In the genomic region with DNA sequence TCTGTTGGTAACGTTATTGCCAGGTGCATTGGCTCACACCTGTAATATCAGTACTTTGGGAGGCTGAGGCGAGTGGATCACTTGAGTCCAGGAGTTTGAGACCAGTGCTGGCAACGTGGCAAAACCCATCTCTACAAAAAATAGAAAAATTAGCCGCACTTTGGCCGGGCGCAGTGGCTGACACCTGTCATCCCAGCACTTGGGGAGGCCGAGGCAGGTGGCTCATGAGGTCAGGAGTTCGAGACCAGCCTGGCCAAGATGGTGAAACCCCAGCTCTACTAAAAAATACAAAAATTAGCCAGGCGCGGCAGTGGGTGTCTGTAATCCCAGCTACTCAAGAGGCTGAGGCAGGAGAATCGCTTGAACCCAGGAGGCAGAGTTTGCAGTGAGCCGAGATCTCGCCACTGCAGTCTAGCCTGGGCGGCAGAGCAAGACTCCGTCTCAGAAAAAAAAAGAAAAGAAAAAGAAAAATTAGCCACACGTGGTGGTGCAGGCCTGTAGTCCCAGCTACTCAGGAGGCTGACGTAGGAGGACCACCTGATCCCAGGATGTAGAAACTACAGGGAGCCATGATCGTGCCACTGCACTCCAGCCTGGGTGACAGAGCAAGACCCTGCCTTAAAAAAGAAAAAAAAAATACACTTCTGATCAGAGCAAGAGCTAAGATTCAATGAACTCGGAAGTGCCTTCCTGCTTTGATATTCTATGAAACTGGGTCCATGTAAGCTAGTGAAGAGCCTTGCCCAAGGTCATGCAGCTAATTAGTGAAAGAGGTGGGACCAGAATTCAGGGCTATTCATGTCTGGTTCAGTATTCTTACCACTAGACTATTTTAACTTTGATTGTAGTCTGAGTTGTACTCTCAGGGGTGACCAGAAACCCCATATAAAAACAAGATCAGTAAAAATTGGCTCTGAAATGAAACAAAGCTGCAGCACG, we compare ENCODE assay signal across 1 cellular context.
TF ChIP-seq lines count a peak whose summit lies in the region.

No MANE protein-coding gene starts in this region.

TF ChIP-seq in HepG2, 621 proteins besides CTCF, POLR2A, EP300 and RAD21 (continued from another document and continues in another):
- TF ChIP-seq, protein P1, sequence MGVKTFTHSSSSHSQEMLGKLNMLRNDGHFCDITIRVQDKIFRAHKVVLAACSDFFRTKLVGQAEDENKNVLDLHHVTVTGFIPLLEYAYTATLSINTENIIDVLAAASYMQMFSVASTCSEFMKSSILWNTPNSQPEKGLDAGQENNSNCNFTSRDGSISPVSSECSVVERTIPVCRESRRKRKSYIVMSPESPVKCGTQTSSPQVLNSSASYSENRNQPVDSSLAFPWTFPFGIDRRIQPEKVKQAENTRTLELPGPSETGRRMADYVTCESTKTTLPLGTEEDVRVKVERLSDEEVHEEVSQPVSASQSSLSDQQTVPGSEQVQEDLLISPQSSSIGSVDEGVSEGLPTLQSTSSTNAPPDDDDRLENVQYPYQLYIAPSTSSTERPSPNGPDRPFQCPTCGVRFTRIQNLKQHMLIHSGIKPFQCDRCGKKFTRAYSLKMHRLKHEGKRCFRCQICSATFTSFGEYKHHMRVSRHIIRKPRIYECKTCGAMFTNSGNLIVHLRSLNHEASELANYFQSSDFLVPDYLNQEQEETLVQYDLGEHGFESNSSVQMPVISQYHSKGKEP (CRISPR knock-in tag; IDR thresholded peaks at IDR 0.05) = no peak
- TF ChIP-seq SP4 (CRISPR knock-in tag; IDR thresholded peaks at IDR 0.05) (peak; percentile 45; the same call in 1 of the 2 replicates), JUNB (CRISPR knock-in tag; IDR thresholded peaks at IDR 0.05; ENCODE audit: borderline replicate concordance) (no peak), CHCHD3 (CRISPR knock-in tag; IDR thresholded peaks at IDR 0.05) (no peak), SPEN (CRISPR knock-in tag; IDR thresholded peaks at IDR 0.05; ENCODE audit: low read depth) (peak; percentile 20; the same call in 1 of the 2 replicates), KLF13 (CRISPR knock-in tag; IDR thresholded peaks at IDR 0.05) (no peak), POLR2G (IDR thresholded peaks at IDR 0.05; ENCODE audit: low read depth, low read length) (no peak; the same call in 1 of the 2 replicates), ZNF75D (CRISPR knock-in tag; IDR thresholded peaks at IDR 0.05; ENCODE audit: borderline replicate concordance) (no peak), SMAD1 (CRISPR knock-in tag; IDR thresholded peaks at IDR 0.05; ENCODE audit: borderline replicate concordance, low read depth) (0 out of 2 replicates have a peak, but pooled peaks have one; percentile 51), ZFX (CRISPR knock-in tag; IDR thresholded peaks at IDR 0.05; ENCODE audit: low read depth) (0 out of 2 replicates have a peak, but pooled peaks have one; percentile 5), ZNF781 (CRISPR knock-in tag; IDR thresholded peaks at IDR 0.05; ENCODE audit: borderline replicate concordance, not compliant biosample characterization) (no peak), RFX1 (IDR thresholded peaks at IDR 0.05) (no peak), ZNF34 (CRISPR knock-in tag; IDR thresholded peaks at IDR 0.05; ENCODE audit: borderline replicate concordance) (no peak), RAD51 (IDR thresholded peaks at IDR 0.05; ENCODE audit: borderline replicate concordance) (no peak), HOXD1 (CRISPR knock-in tag; IDR thresholded peaks at IDR 0.05) (no peak), ZFP37 (CRISPR knock-in tag; IDR thresholded peaks at IDR 0.05; ENCODE audit: borderline replicate concordance) (no peak), RNF2 (conservative IDR thresholded peaks at IDR 0.05; ENCODE audit: low read depth) (no peak), SMARCE1 (IDR thresholded peaks at IDR 0.05; ENCODE audit: borderline replicate concordance) (no peak), ZEB1 (IDR thresholded peaks at IDR 0.05; ENCODE audit: insufficient replicate concordance, low read depth) (no peak), ZNF547 (CRISPR knock-in tag; IDR thresholded peaks at IDR 0.05) (no peak; the same call in 1 of the 2 replicates), ZNF274 (CRISPR knock-in tag; IDR thresholded peaks at IDR 0.05) (no peak), RFXAP (CRISPR knock-in tag; IDR thresholded peaks at IDR 0.05; ENCODE audit: borderline replicate concordance) (no peak), ELF3 (CRISPR knock-in tag; IDR thresholded peaks at IDR 0.05) (peak; percentile 35; the same call in 1 of the 2 replicates), NCOA1 (CRISPR knock-in tag; IDR thresholded peaks at IDR 0.05) (no peak), GTF2F1 (IDR thresholded peaks at IDR 0.05; ENCODE audit: low read length) (no peak), ZNF432 (CRISPR knock-in tag; IDR thresholded peaks at IDR 0.05; ENCODE audit: borderline replicate concordance) (no peak), ZNF33A (CRISPR knock-in tag; IDR thresholded peaks at IDR 0.05; ENCODE audit: borderline replicate concordance) (0 out of 2 replicates have a peak, but pooled peaks have one; percentile 1), CAMTA2 (CRISPR knock-in tag; IDR thresholded peaks at IDR 0.05; ENCODE audit: borderline replicate concordance) (no peak), ZNF598 (CRISPR knock-in tag; IDR thresholded peaks at IDR 0.05; ENCODE audit: borderline replicate concordance) (peak; percentile 57; the same call in 1 of the 2 replicates), ZFP62 (CRISPR knock-in tag; IDR thresholded peaks at IDR 0.05) (no peak), ZNF850 (CRISPR knock-in tag; conservative IDR thresholded peaks at IDR 0.05) (no peak), GABPB1 (CRISPR knock-in tag; IDR thresholded peaks at IDR 0.05) (no peak), ZNF652 (CRISPR knock-in tag; IDR thresholded peaks at IDR 0.05; ENCODE audit: borderline replicate concordance, low read depth) (no peak), PPARG (CRISPR knock-in tag; conservative IDR thresholded peaks at IDR 0.05) (no peak), ZNF225 (CRISPR knock-in tag; IDR thresholded peaks at IDR 0.05) (peak; percentile 64; the same call in 1 of the 2 replicates), TRIM24 (CRISPR knock-in tag; IDR thresholded peaks at IDR 0.05) (no peak), DNMT1 (CRISPR knock-in tag; IDR thresholded peaks at IDR 0.05) (no peak), SRY (CRISPR knock-in tag; IDR thresholded peaks at IDR 0.05) (peak; percentile 47; the same call in 1 of the 2 replicates)
- TF ChIP-seq, protein P2, sequence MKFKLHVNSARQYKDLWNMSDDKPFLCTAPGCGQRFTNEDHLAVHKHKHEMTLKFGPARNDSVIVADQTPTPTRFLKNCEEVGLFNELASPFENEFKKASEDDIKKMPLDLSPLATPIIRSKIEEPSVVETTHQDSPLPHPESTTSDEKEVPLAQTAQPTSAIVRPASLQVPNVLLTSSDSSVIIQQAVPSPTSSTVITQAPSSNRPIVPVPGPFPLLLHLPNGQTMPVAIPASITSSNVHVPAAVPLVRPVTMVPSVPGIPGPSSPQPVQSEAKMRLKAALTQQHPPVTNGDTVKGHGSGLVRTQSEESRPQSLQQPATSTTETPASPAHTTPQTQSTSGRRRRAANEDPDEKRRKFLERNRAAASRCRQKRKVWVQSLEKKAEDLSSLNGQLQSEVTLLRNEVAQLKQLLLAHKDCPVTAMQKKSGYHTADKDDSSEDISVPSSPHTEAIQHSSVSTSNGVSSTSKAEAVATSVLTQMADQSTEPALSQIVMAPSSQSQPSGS (CRISPR knock-in tag; IDR thresholded peaks at IDR 0.05) = no peak
- TF ChIP-seq, protein P3, sequence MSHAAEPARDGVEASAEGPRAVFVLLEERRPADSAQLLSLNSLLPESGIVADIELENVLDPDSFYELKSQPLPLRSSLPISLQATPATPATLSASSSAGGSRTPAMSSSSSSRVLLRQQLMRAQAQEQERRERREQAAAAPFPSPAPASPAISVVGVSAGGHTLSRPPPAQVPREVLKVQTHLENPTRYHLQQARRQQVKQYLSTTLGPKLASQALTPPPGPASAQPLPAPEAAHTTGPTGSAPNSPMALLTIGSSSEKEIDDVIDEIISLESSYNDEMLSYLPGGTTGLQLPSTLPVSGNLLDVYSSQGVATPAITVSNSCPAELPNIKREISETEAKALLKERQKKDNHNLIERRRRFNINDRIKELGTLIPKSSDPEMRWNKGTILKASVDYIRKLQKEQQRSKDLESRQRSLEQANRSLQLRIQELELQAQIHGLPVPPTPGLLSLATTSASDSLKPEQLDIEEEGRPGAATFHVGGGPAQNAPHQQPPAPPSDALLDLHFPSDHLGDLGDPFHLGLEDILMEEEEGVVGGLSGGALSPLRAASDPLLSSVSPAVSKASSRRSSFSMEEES (CRISPR knock-in tag; IDR thresholded peaks at IDR 0.05) = peak; percentile 9; the same call in 1 of the 2 replicates
- TF ChIP-seq, protein P4, sequence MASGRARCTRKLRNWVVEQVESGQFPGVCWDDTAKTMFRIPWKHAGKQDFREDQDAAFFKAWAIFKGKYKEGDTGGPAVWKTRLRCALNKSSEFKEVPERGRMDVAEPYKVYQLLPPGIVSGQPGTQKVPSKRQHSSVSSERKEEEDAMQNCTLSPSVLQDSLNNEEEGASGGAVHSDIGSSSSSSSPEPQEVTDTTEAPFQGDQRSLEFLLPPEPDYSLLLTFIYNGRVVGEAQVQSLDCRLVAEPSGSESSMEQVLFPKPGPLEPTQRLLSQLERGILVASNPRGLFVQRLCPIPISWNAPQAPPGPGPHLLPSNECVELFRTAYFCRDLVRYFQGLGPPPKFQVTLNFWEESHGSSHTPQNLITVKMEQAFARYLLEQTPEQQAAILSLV (CRISPR knock-in tag; IDR thresholded peaks at IDR 0.05; ENCODE audit: borderline replicate concordance) = no peak
- TF ChIP-seq, protein P5, sequence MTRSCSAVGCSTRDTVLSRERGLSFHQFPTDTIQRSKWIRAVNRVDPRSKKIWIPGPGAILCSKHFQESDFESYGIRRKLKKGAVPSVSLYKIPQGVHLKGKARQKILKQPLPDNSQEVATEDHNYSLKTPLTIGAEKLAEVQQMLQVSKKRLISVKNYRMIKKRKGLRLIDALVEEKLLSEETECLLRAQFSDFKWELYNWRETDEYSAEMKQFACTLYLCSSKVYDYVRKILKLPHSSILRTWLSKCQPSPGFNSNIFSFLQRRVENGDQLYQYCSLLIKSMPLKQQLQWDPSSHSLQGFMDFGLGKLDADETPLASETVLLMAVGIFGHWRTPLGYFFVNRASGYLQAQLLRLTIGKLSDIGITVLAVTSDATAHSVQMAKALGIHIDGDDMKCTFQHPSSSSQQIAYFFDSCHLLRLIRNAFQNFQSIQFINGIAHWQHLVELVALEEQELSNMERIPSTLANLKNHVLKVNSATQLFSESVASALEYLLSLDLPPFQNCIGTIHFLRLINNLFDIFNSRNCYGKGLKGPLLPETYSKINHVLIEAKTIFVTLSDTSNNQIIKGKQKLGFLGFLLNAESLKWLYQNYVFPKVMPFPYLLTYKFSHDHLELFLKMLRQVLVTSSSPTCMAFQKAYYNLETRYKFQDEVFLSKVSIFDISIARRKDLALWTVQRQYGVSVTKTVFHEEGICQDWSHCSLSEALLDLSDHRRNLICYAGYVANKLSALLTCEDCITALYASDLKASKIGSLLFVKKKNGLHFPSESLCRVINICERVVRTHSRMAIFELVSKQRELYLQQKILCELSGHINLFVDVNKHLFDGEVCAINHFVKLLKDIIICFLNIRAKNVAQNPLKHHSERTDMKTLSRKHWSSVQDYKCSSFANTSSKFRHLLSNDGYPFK (CRISPR knock-in tag; IDR thresholded peaks at IDR 0.05; ENCODE audit: borderline replicate concordance) = peak; percentile 62; the same call in 1 of the 2 replicates
- TF ChIP-seq, protein P6, sequence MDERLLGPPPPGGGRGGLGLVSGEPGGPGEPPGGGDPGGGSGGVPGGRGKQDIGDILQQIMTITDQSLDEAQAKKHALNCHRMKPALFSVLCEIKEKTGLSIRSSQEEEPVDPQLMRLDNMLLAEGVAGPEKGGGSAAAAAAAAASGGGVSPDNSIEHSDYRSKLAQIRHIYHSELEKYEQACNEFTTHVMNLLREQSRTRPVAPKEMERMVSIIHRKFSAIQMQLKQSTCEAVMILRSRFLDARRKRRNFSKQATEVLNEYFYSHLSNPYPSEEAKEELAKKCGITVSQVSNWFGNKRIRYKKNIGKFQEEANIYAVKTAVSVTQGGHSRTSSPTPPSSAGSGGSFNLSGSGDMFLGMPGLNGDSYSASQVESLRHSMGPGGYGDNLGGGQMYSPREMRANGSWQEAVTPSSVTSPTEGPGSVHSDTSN (CRISPR knock-in tag; IDR thresholded peaks at IDR 0.05) = no peak
- TF ChIP-seq, protein P7, sequence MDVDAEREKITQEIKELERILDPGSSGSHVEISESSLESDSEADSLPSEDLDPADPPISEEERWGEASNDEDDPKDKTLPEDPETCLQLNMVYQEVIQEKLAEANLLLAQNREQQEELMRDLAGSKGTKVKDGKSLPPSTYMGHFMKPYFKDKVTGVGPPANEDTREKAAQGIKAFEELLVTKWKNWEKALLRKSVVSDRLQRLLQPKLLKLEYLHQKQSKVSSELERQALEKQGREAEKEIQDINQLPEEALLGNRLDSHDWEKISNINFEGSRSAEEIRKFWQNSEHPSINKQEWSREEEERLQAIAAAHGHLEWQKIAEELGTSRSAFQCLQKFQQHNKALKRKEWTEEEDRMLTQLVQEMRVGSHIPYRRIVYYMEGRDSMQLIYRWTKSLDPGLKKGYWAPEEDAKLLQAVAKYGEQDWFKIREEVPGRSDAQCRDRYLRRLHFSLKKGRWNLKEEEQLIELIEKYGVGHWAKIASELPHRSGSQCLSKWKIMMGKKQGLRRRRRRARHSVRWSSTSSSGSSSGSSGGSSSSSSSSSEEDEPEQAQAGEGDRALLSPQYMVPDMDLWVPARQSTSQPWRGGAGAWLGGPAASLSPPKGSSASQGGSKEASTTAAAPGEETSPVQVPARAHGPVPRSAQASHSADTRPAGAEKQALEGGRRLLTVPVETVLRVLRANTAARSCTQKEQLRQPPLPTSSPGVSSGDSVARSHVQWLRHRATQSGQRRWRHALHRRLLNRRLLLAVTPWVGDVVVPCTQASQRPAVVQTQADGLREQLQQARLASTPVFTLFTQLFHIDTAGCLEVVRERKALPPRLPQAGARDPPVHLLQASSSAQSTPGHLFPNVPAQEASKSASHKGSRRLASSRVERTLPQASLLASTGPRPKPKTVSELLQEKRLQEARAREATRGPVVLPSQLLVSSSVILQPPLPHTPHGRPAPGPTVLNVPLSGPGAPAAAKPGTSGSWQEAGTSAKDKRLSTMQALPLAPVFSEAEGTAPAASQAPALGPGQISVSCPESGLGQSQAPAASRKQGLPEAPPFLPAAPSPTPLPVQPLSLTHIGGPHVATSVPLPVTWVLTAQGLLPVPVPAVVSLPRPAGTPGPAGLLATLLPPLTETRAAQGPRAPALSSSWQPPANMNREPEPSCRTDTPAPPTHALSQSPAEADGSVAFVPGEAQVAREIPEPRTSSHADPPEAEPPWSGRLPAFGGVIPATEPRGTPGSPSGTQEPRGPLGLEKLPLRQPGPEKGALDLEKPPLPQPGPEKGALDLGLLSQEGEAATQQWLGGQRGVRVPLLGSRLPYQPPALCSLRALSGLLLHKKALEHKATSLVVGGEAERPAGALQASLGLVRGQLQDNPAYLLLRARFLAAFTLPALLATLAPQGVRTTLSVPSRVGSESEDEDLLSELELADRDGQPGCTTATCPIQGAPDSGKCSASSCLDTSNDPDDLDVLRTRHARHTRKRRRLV (CRISPR knock-in tag; IDR thresholded peaks at IDR 0.05) = 0 out of 2 replicates have a peak, but pooled peaks have one; percentile 5
- TF ChIP-seq, protein P8, sequence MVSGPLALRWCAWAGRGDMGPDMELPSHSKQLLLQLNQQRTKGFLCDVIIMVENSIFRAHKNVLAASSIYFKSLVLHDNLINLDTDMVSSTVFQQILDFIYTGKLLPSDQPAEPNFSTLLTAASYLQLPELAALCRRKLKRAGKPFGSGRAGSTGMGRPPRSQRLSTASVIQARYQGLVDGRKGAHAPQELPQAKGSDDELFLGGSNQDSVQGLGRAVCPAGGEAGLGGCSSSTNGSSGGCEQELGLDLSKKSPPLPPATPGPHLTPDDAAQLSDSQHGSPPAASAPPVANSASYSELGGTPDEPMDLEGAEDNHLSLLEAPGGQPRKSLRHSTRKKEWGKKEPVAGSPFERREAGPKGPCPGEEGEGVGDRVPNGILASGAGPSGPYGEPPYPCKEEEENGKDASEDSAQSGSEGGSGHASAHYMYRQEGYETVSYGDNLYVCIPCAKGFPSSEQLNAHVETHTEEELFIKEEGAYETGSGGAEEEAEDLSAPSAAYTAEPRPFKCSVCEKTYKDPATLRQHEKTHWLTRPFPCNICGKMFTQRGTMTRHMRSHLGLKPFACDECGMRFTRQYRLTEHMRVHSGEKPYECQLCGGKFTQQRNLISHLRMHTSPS (CRISPR knock-in tag; IDR thresholded peaks at IDR 0.05; ENCODE audit: low read depth) = no peak
